1 cellular context compared by ENCODE assay signal in the genomic region with DNA sequence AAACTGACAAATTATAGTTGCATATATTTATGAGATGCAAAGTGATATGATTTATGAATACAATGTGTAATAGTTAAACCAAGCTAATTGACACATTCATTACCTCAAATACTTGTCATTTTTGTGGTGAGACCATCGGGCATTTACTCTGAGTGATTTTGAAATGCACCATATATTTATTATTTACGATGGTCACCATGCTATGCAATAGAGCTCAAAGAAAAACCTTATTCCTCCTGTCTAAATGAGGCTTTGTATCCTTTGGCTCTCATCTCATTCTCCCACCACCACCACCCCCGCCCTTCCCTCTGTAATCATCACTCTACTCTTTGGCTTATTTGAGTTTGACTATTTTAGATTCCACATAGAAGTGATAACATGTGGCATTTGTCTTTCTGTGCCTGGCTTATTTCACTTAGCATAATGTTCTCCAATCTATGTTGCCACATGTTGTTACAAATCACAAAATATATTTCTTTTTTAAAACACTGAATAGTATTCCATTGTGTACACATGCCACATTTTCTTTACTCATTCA.
TF ChIP-seq lines count a peak whose summit lies in the region.

No MANE protein-coding gene starts in this region.

TF ChIP-seq in IMR-90, 13 proteins besides CTCF, POLR2A, EP300 and RAD21 (continued from another document):
- TF ChIP-seq ELK1 (IDR thresholded peaks at IDR 0.05; ENCODE audit: borderline replicate concordance, low read depth, low read length) = no peak
- no peak for TF ChIP-seq CHD1 (IDR thresholded peaks at IDR 0.05; ENCODE audit: low read depth, low read length)
